ENCODE assay signal across 16 cellular contexts in genomic region chr17:21368545-21369246, GRCh38. TPM values are rescaled to one million over a fixed set of nuclear protein-coding genes. Genes with fewer than 3 reads are reported as not detected.
DNase-seq lines count a peak whose midpoint lies in the region; ATAC-seq, FAIRE-seq and TF ChIP-seq lines count a peak whose summit lies in the region.
"Had no signal": no experiment of that assay in that cellular context is flagged by ENCODE, and none has a peak within 500 bp of the region (broad histone marks: within the 10 kb centered on the region; RNA-seq: fewer than 3 reads in every experiment).

No MANE protein-coding gene starts in this region.

- H3K18ac ChIP-seq in neuronal stem cell (ENCODE audit: low read length): peak overlapping the region; percentile 84

- peaks cover 8% of the 10 kb centered on the region for H3K4me1 Mint-ChIP-seq in activated naive CD8-positive, alpha-beta T cell treated with anti-CD3 and anti-CD28 coated beads, Interleukin-2, amount 50 U/mL, for 24 hours
- no peaks in the 10 kb centered on the region for H3K4me1 Mint-ChIP-seq in activated naive CD8-positive, alpha-beta T cell treated with anti-CD3 and anti-CD28 coated beads for 36 hours
- H3K4me1 Mint-ChIP-seq in activated CD8-positive, alpha-beta T cell treated with anti-CD3 and anti-CD28 coated beads for 36 hours (ENCODE audit: low read depth): no peaks in the 10 kb centered on the region

- H4K91ac ChIP-seq in neuronal stem cell (ENCODE audit: low read depth, low read length, poor library complexity): no peak overlapping the region

- WGBS in neuronal stem cell (ENCODE audit: extremely low coverage in 2 of 2, insufficient read length in 2 of 2, insufficient replicate concordance in 1 of 2), 2 donors: no CpG with 5 or more reads among the region's 15 CpGs

- H3K27ac ChIP-seq in neuronal stem cell (replicated peaks; ENCODE audit: low read length): no peak overlapping the region
- H3K27ac ChIP-seq: SJSA1, thyroid gland had no signal

- H3K4me1 ChIP-seq in neuronal stem cell (ENCODE audit: control insufficient read depth in 2 of 2, insufficient read depth in 1 of 2, low read depth in 1 of 2, low read length in 2 of 2): peaks cover 40 to 44% of the 10 kb centered on the region in 2 donors
- H3K4me1 ChIP-seq: SJSA1, thyroid gland had no signal

- no peak overlapping the region for H3K4ac ChIP-seq in neuronal stem cell (ENCODE audit: low read length)

- H2BK12ac ChIP-seq in neuronal stem cell (ENCODE audit: low read length): peak overlapping the region; percentile 51

- H3K9ac ChIP-seq in neuronal stem cell (ENCODE audit: low read depth, low read length, poor library complexity): no peak overlapping the region

- H2BK15ac ChIP-seq in neuronal stem cell (ENCODE audit: low read length): peak overlapping the region; percentile 91

- POLR2A ChIA-PET in activated CD8-positive, alpha-beta T cell treated with anti-CD3 and anti-CD28 coated beads for 36 hours (lab: Charles Lee): no interaction called here

- peaks cover 0 to 26% (median 3%) of the 10 kb centered on the region in 3 experiments for H3K27me3 ChIP-seq in neuronal stem cell (ENCODE audit: control insufficient read depth in 3 of 3, insufficient read depth in 3 of 3, low read depth in 1 of 3, low read length in 3 of 3)
- H3K27me3 ChIP-seq: SJSA1, thyroid gland had no signal

- H3K27me3 Mint-ChIP-seq in activated naive CD8-positive, alpha-beta T cell treated with anti-CD3 and anti-CD28 coated beads, Interleukin-2, amount 50 U/mL, for 24 hours: no peaks in the 10 kb centered on the region
- no peaks in the 10 kb centered on the region for H3K27me3 Mint-ChIP-seq in activated naive CD8-positive, alpha-beta T cell treated with anti-CD3 and anti-CD28 coated beads for 36 hours
- no peaks in the 10 kb centered on the region for H3K27me3 Mint-ChIP-seq in activated CD8-positive, alpha-beta T cell treated with anti-CD3 and anti-CD28 coated beads for 36 hours
- H3K27me3 Mint-ChIP-seq: natural killer cell treated with Interleukin-12 subunit alpha and Interleukin-12 subunit beta and Interleukin-15 and Interleukin-18, amount 100 ng/mL, for 72 hours had no signal

- H3K36me3 ChIP-seq in neuronal stem cell (replicated peaks in 1 of 2; ENCODE audit: control insufficient read depth in 2 of 2, insufficient read depth in 2 of 2, low read length in 2 of 2): no peaks in the 10 kb centered on the region
- H3K36me3 ChIP-seq: SJSA1, thyroid gland had no signal

- H3K23ac ChIP-seq in neuronal stem cell (ENCODE audit: low read depth, low read length, poor library complexity): no peak overlapping the region

- no peak for DNase-seq in activated naive CD8-positive, alpha-beta T cell treated with anti-CD3 and anti-CD28 coated beads, Interleukin-2, amount 50 U/mL, for 24 hours
- no peak for DNase-seq in activated naive CD8-positive, alpha-beta T cell treated with anti-CD3 and anti-CD28 coated beads for 36 hours
- DNase-seq in HTR-8/SVneo (ENCODE audit: insufficient read length, low spot score): no peak
- DNase-seq in activated CD8-positive, alpha-beta T cell treated with anti-CD3 and anti-CD28 coated beads for 36 hours: no peak
- DNase-seq in neuronal stem cell (ENCODE audit: low spot score): no peak
- DNase-seq in head of caudate nucleus: no peak
- DNase-seq: activated naive CD4-positive, alpha-beta T cell treated with Interleukin-2 at 50 U/mL for 16 hours; NCI-H2107; retina; thyroid gland had no signal

- H3K9me3 Mint-ChIP-seq in activated naive CD8-positive, alpha-beta T cell treated with anti-CD3 and anti-CD28 coated beads, Interleukin-2, amount 50 U/mL, for 24 hours: no peaks in the 10 kb centered on the region
- H3K9me3 Mint-ChIP-seq in activated naive CD8-positive, alpha-beta T cell treated with anti-CD3 and anti-CD28 coated beads for 36 hours: no peaks in the 10 kb centered on the region
- H3K9me3 Mint-ChIP-seq in activated CD8-positive, alpha-beta T cell treated with anti-CD3 and anti-CD28 coated beads for 36 hours: no peaks in the 10 kb centered on the region
- H3K9me3 Mint-ChIP-seq: natural killer cell treated with Interleukin-12 subunit alpha and Interleukin-12 subunit beta and Interleukin-15 and Interleukin-18, amount 100 ng/mL, for 72 hours had no signal

- peak overlapping the region; percentile 35 for H3K27ac Mint-ChIP-seq in activated naive CD8-positive, alpha-beta T cell treated with anti-CD3 and anti-CD28 coated beads, Interleukin-2, amount 50 U/mL, for 24 hours
- no peak overlapping the region for H3K27ac Mint-ChIP-seq in activated naive CD8-positive, alpha-beta T cell treated with anti-CD3 and anti-CD28 coated beads for 36 hours
- H3K27ac Mint-ChIP-seq in activated CD8-positive, alpha-beta T cell treated with anti-CD3 and anti-CD28 coated beads for 36 hours: no peak overlapping the region
- H3K27ac Mint-ChIP-seq: natural killer cell treated with Interleukin-12 subunit alpha and Interleukin-12 subunit beta and Interleukin-15 and Interleukin-18, amount 100 ng/mL, for 72 hours had no signal

- no peak overlapping the region for H3K4me3 ChIP-seq in neuronal stem cell (ENCODE audit: low read length in 2 of 2)
- H3K4me3 ChIP-seq: lung, SJSA1, thyroid gland had no signal

- H2AFZ ChIP-seq in neuronal stem cell (ENCODE audit: low read length): no peak overlapping the region

- H3K36me3 Mint-ChIP-seq in activated naive CD8-positive, alpha-beta T cell treated with anti-CD3 and anti-CD28 coated beads, Interleukin-2, amount 50 U/mL, for 24 hours (ENCODE audit: low read depth): no peaks in the 10 kb centered on the region
- H3K36me3 Mint-ChIP-seq in activated naive CD8-positive, alpha-beta T cell treated with anti-CD3 and anti-CD28 coated beads for 36 hours: no peaks in the 10 kb centered on the region
- no peaks in the 10 kb centered on the region for H3K36me3 Mint-ChIP-seq in activated CD8-positive, alpha-beta T cell treated with anti-CD3 and anti-CD28 coated beads for 36 hours (ENCODE audit: low read depth)
- H3K36me3 Mint-ChIP-seq: natural killer cell treated with Interleukin-12 subunit alpha and Interleukin-12 subunit beta and Interleukin-15 and Interleukin-18, amount 100 ng/mL, for 72 hours had no signal

- intact Hi-C loops in activated CD8-positive, alpha-beta T cell treated with anti-CD3 and anti-CD28 coated beads for 36 hours (cut with micrococcal nuclease): no loop called here
- intact Hi-C loops in head of caudate nucleus (cut with DNase I): no loop called here

- FAIRE-seq in HTR-8/SVneo (lab: Jason Lieb, UNC): peak; percentile 83
- FAIRE-seq: TTC549 had no signal

- no peaks in the 10 kb centered on the region for H3K79me1 ChIP-seq in neuronal stem cell (ENCODE audit: low read depth, low read length)

- ATAC-seq in activated naive CD8-positive, alpha-beta T cell treated with anti-CD3 and anti-CD28 coated beads, Interleukin-2, amount 50 U/mL, for 24 hours: peak; percentile 35
- peak; percentile 20 for ATAC-seq in activated CD8-positive, alpha-beta T cell treated with anti-CD3 and anti-CD28 coated beads for 36 hours
- ATAC-seq in HG03095 (IDR thresholded peaks at IDR 0.05; ENCODE audit: unreplicated experiment): no peak
- ATAC-seq in HG02623 (IDR thresholded peaks at IDR 0.05; ENCODE audit: unreplicated experiment): no peak
- ATAC-seq: natural killer cell treated with Interleukin-12 subunit alpha and Interleukin-12 subunit beta and Interleukin-15 and Interleukin-18, amount 100 ng/mL, for 72 hours had no signal

- H2AK5ac ChIP-seq in neuronal stem cell (ENCODE audit: low read depth, low read length): peak overlapping the region; percentile 63

- no peak overlapping the region for H3K14ac ChIP-seq in neuronal stem cell (ENCODE audit: low read length)

- H3K4me3 Mint-ChIP-seq in activated naive CD8-positive, alpha-beta T cell treated with anti-CD3 and anti-CD28 coated beads, Interleukin-2, amount 50 U/mL, for 24 hours: no peak overlapping the region
- H3K4me3 Mint-ChIP-seq in activated naive CD8-positive, alpha-beta T cell treated with anti-CD3 and anti-CD28 coated beads for 36 hours: no peak overlapping the region
- no peak overlapping the region for H3K4me3 Mint-ChIP-seq in activated CD8-positive, alpha-beta T cell treated with anti-CD3 and anti-CD28 coated beads for 36 hours
- H3K4me3 Mint-ChIP-seq: natural killer cell treated with Interleukin-12 subunit alpha and Interleukin-12 subunit beta and Interleukin-15 and Interleukin-18, amount 100 ng/mL, for 72 hours had no signal

- H2BK120ac ChIP-seq in neuronal stem cell (ENCODE audit: low read depth, low read length): no peak overlapping the region

- H3K4me2 ChIP-seq in neuronal stem cell (ENCODE audit: insufficient read depth, low read length, poor library complexity, severe bottlenecking): no peak overlapping the region

- no peaks in the 10 kb centered on the region for H3K9me3 ChIP-seq in neuronal stem cell (replicated peaks in 1 of 2; ENCODE audit: control insufficient read depth in 2 of 2, insufficient read depth in 1 of 2, low read depth in 1 of 2, low read length in 2 of 2)
- H3K9me3 ChIP-seq: SJSA1, thyroid gland had no signal

- H4K8ac ChIP-seq in neuronal stem cell (ENCODE audit: low read depth, low read length): no peak overlapping the region

- TF ChIP-seq CTCF in activated CD8-positive, alpha-beta T cell treated with anti-CD3 and anti-CD28 coated beads for 36 hours (IDR thresholded peaks at IDR 0.05): no peak

- CTCF ChIA-PET in activated CD8-positive, alpha-beta T cell treated with anti-CD3 and anti-CD28 coated beads for 36 hours (lab: Charles Lee): no interaction called here

- H2BK5ac ChIP-seq in neuronal stem cell (ENCODE audit: low read length): peak overlapping the region; percentile 83

RNA-seq across cellular contexts. Expression of gene KCNJ12, which starts 7.5 kb away (rescaled TPM):
- not detected for total RNA-seq in activated naive CD8-positive, alpha-beta T cell treated with anti-CD3 and anti-CD28 coated beads for 36 hours
- not detected for total RNA-seq in activated CD8-positive, alpha-beta T cell treated with anti-CD3 and anti-CD28 coated beads for 36 hours
- 0.78 TPM for polyA plus RNA-seq in neuronal stem cell (2013, experiment 1 of 2)
- polyA plus RNA-seq in neuronal stem cell (2013, experiment 2 of 2): 0.89 TPM
- total RNA-seq: natural killer cell treated with Interleukin-12 subunit alpha and Interleukin-12 subunit beta and Interleukin-15 and Interleukin-18, amount 100 ng/mL, for 72 hours; SJSA1 had no signal

Comparison
In these comparisons a context has a peak if more than half of its experiments do, and no peak if none do; other contexts are left out.
1. ATAC-seq: peak in activated naive CD8-positive, alpha-beta T cell treated with anti-CD3 and anti-CD28 coated beads, Interleukin-2, amount 50 U/mL, for 24 hours (single experiment) and activated CD8-positive, alpha-beta T cell treated with anti-CD3 and anti-CD28 coated beads for 36 hours (single experiment); none in HG03095 (single experiment) and HG02623 (single experiment).